Comparison of ENCODE assay signal across 13 cellular contexts in the genomic region with DNA sequence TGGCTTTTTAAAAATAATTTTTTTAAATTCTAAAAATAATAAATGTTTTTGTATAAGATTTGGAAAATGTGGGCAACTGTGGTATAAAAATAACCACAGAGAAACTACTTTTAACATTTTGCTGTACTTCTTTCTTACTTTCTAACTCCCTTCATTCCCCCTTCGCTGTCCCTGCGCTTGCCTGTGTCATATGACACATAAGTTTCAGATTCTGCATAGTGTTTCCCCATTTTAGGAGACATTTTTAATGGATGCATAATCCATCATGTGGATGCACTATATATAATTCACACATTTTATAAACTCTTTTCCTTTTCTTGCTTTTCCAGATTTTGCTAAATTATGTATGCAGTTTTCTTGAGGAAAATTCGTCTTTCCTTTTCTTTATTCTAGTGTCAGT. TPM values are rescaled to one million over a fixed set of nuclear protein-coding genes. Genes with fewer than 3 reads are reported as not detected.
DNase-seq lines count a peak whose midpoint lies in the region; ATAC-seq lines count a peak whose summit lies in the region.
"Had no signal": no experiment of that assay in that cellular context is flagged by ENCODE, and none has a peak within 500 bp of the region (broad histone marks: within the 10 kb centered on the region; RNA-seq: fewer than 3 reads in every experiment).

No MANE protein-coding gene starts in this region.

- peaks cover 14% of the 10 kb centered on the region for H3K4me1 Mint-ChIP-seq in activated CD8-positive, alpha-beta memory T cell treated with anti-CD3 and anti-CD28 coated beads, Interleukin-2, amount 10 ng/mL, durations not matched to agents 7 days and 5 days

- no peaks in the 10 kb centered on the region for H3K27me3 Mint-ChIP-seq in activated CD8-positive, alpha-beta memory T cell treated with anti-CD3 and anti-CD28 coated beads, Interleukin-2, amount 10 ng/mL, durations not matched to agents 7 days and 5 days

- DNase-seq in medulla oblongata (ENCODE audit: extremely low spot score) (peak; percentile 56), head of caudate nucleus (no peak), HK-2 (ENCODE audit: unreplicated experiment) (no peak), amygdala (lab: John Stamatoyannopoulos, UW) (no peak)
- DNase-seq in activated CD8-positive, alpha-beta memory T cell treated with anti-CD3 and anti-CD28 coated beads, Interleukin-2, amount 10 ng/mL, durations not matched to agents 7 days and 5 days, result no peak
- DNase-seq: Calu3; cerebellar nuclear complex; mucosa of descending colon; NCI-H524 treated with DMSO at 0.1 percent for 48 hours; stimulated activated naive CD4-positive, alpha-beta T cell treated with Interleukin-2 at 50 U/mL for 16 hours had no signal

- no peak overlapping the region for H3K4me3 Mint-ChIP-seq in activated CD8-positive, alpha-beta memory T cell treated with anti-CD3 and anti-CD28 coated beads, Interleukin-2, amount 10 ng/mL, durations not matched to agents 7 days and 5 days

- intact Hi-C loops in head of caudate nucleus (cut with DNase I), result no loop called here

- no peak overlapping the region for H3K27ac Mint-ChIP-seq in activated CD8-positive, alpha-beta memory T cell treated with anti-CD3 and anti-CD28 coated beads, Interleukin-2, amount 10 ng/mL, durations not matched to agents 7 days and 5 days

- CTCF ChIA-PET in activated CD8-positive, alpha-beta memory T cell treated with anti-CD3 and anti-CD28 coated beads, Interleukin-2, amount 10 ng/mL, durations not matched to agents 7 days and 5 days (lab: Charles Lee), result no interaction called here

- peaks cover 12% of the 10 kb centered on the region for H3K36me3 Mint-ChIP-seq in activated CD8-positive, alpha-beta memory T cell treated with anti-CD3 and anti-CD28 coated beads, Interleukin-2, amount 10 ng/mL, durations not matched to agents 7 days and 5 days

- no peaks in the 10 kb centered on the region for H3K9me3 Mint-ChIP-seq in activated CD8-positive, alpha-beta memory T cell treated with anti-CD3 and anti-CD28 coated beads, Interleukin-2, amount 10 ng/mL, durations not matched to agents 7 days and 5 days (ENCODE audit: low read depth)

- ATAC-seq in GM18861 (IDR thresholded peaks at IDR 0.05; ENCODE audit: unreplicated experiment), result peak; percentile 26
- ATAC-seq in GM21723 (IDR thresholded peaks at IDR 0.05; ENCODE audit: unreplicated experiment), result peak; percentile 51
- peak; percentile 46 for ATAC-seq in HG03520 (IDR thresholded peaks at IDR 0.05; ENCODE audit: unreplicated experiment)
- no peak for ATAC-seq in activated CD8-positive, alpha-beta memory T cell treated with anti-CD3 and anti-CD28 coated beads, Interleukin-2, amount 10 ng/mL, durations not matched to agents 7 days and 5 days

RNA-seq across cellular contexts. Expression of a gene that starts 16.3 kb away (rescaled TPM):
- 10 to 100 TPM; 12.6 to 12.9 TPM for total RNA-seq in activated CD8-positive, alpha-beta memory T cell treated with anti-CD3 and anti-CD28 coated beads, Interleukin-2, amount 10 ng/mL, durations not matched to agents 7 days and 5 days
